In genomic region chr22:39244073-39244495, GRCh38 we compare ENCODE assay signal across 8 cellular contexts. TPM values are rescaled to one million over a fixed set of nuclear protein-coding genes. Genes with fewer than 3 reads are reported as not detected.
DNase-seq lines count a peak whose midpoint lies in the region; ATAC-seq lines count a peak whose summit lies in the region.

No MANE protein-coding gene starts in this region.

- no peaks in the 10 kb centered on the region for H3K36me3 ChIP-seq in iPS-18a (ENCODE audit: control insufficient read depth, low read depth, low read length)

- H3K4me1 ChIP-seq in iPS-18a (ENCODE audit: control insufficient read depth, low read depth, low read length): peaks cover 8% of the 10 kb centered on the region

- no peak overlapping the region for H3K27ac Mint-ChIP-seq in stimulated activated naive B cell treated with anti-CD40 and anti-IgM and Interleukin-4, amounts not matched to agents 10 μg/mL and 1 μg/mL and 100 μg/mL, for 72 hours

- peaks cover 16% of the 10 kb centered on the region for H3K27me3 Mint-ChIP-seq in activated T-cell treated with anti-CD3 and anti-CD28 coated beads, Interleukin-2, amount 50 U/mL, for 4 hours (ENCODE audit: low read depth)
- H3K27me3 Mint-ChIP-seq in stimulated activated naive B cell treated with anti-CD40 and anti-IgM and Interleukin-4, amounts not matched to agents 10 μg/mL and 1 μg/mL and 100 μg/mL, for 72 hours: peaks cover 71 to 85% of the 10 kb centered on the region in 2 donors

- no peaks in the 10 kb centered on the region for H3K36me3 Mint-ChIP-seq in activated T-cell treated with anti-CD3 and anti-CD28 coated beads, Interleukin-2, amount 50 U/mL, for 4 hours (ENCODE audit: insufficient read depth)
- peaks cover 3 to 6% of the 10 kb centered on the region in 2 donors for H3K36me3 Mint-ChIP-seq in stimulated activated naive B cell treated with anti-CD40 and anti-IgM and Interleukin-4, amounts not matched to agents 10 μg/mL and 1 μg/mL and 100 μg/mL, for 72 hours

- H3K9me3 ChIP-seq in iPS-18a (ENCODE audit: control insufficient read depth, low read depth, low read length): no peaks in the 10 kb centered on the region

- H3K4me3 ChIP-seq in iPS-18a (ENCODE audit: low read length): peak overlapping the region; percentile 54

- no peaks in the 10 kb centered on the region for H3K9me3 Mint-ChIP-seq in activated T-cell treated with anti-CD3 and anti-CD28 coated beads, Interleukin-2, amount 50 U/mL, for 4 hours
- no peaks in the 10 kb centered on the region for H3K9me3 Mint-ChIP-seq in stimulated activated naive B cell treated with anti-CD40 and anti-IgM and Interleukin-4, amounts not matched to agents 10 μg/mL and 1 μg/mL and 100 μg/mL, for 72 hours

- no peak overlapping the region for H3K27ac ChIP-seq in iPS-18a (ENCODE audit: low read length)

- H3K4me3 Mint-ChIP-seq in activated T-cell treated with anti-CD3 and anti-CD28 coated beads, Interleukin-2, amount 50 U/mL, for 4 hours: peak overlapping the region; percentile 69
- H3K4me3 Mint-ChIP-seq in stimulated activated naive B cell treated with anti-CD40 and anti-IgM and Interleukin-4, amounts not matched to agents 10 μg/mL and 1 μg/mL and 100 μg/mL, for 72 hours: peak overlapping the region; percentile 39 to 62

- no peak for ATAC-seq in activated T-cell treated with anti-CD3 and anti-CD28 coated beads, Interleukin-2, amount 50 U/mL, for 4 hours
- no peak for ATAC-seq in stimulated activated naive B cell treated with anti-CD40 and anti-IgM and Interleukin-4, amounts not matched to agents 10 μg/mL and 1 μg/mL and 100 μg/mL, for 72 hours (replicated peaks)
- ATAC-seq in GM19035 (IDR thresholded peaks at IDR 0.05; ENCODE audit: unreplicated experiment) (no peak), HG02798 (IDR thresholded peaks at IDR 0.05; ENCODE audit: poor library complexity, unreplicated experiment) (no peak), HG03521 (IDR thresholded peaks at IDR 0.05; ENCODE audit: unreplicated experiment) (no peak)

- H3K4me1 Mint-ChIP-seq in activated T-cell treated with anti-CD3 and anti-CD28 coated beads, Interleukin-2, amount 50 U/mL, for 4 hours (ENCODE audit: low read depth): peaks cover 44% of the 10 kb centered on the region
- peaks cover 41 to 60% of the 10 kb centered on the region in 2 donors for H3K4me1 Mint-ChIP-seq in stimulated activated naive B cell treated with anti-CD40 and anti-IgM and Interleukin-4, amounts not matched to agents 10 μg/mL and 1 μg/mL and 100 μg/mL, for 72 hours

- H3K27me3 ChIP-seq in iPS-18a (ENCODE audit: control insufficient read depth, insufficient read depth, low read length): peaks cover 90% of the 10 kb centered on the region

- DNase-seq in DMS 273 (lab: John Stamatoyannopoulos, UW; ENCODE audit: unreplicated experiment) (peak; percentile 60), DMS 273 treated with DMSO at 0.1 percent for 48 hours (lab: John Stamatoyannopoulos, UW) (no peak)
- no peak for DNase-seq in activated T-cell treated with anti-CD3 and anti-CD28 coated beads, Interleukin-2, amount 50 U/mL, for 4 hours
- no peak for DNase-seq in stimulated activated naive B cell treated with anti-CD40 and anti-IgM and Interleukin-4, amounts not matched to agents 10 μg/mL and 1 μg/mL and 100 μg/mL, for 72 hours

- H3K9ac ChIP-seq in iPS-18a (ENCODE audit: low read length): no peak overlapping the region

RNA-seq across cellular contexts. Expression of gene PDGFB, which starts 0.7 kb away (rescaled TPM):
- 1 to 10 TPM in 1 of 3 donors, under 1 TPM in 2; 0.35 to 2.1 (median 0.84) TPM for total RNA-seq in activated T-cell treated with anti-CD3 and anti-CD28 coated beads, Interleukin-2, amount 50 U/mL, for 4 hours
